ENCODE assay signal across 26 cellular contexts in genomic region chr18:22678486-22678885, GRCh38.
DNase-seq lines count a peak whose midpoint lies in the region; ATAC-seq and TF ChIP-seq lines count a peak whose summit lies in the region.
"Had no signal": no experiment of that assay in that cellular context is flagged by ENCODE, and none has a peak within 500 bp of the region (broad histone marks: within the 10 kb centered on the region; RNA-seq: fewer than 3 reads in every experiment).

No MANE protein-coding gene starts in this region.

- intact Hi-C loops in CD4-positive, alpha-beta memory T cell (cut with micrococcal nuclease) = no loop called here

- no peak overlapping the region for H3K4me3 Mint-ChIP-seq in CD4-positive, alpha-beta memory T cell
- H3K4me3 Mint-ChIP-seq in mesothelial cell of epicardium = no peak overlapping the region
- H3K4me3 Mint-ChIP-seq: CD8-positive, alpha-beta T cell had no signal

- peaks cover 0 to 1% of the 10 kb centered on the region in 2 donors for H3K27me3 Mint-ChIP-seq in CD4-positive, alpha-beta memory T cell
- peaks cover 21% of the 10 kb centered on the region for H3K27me3 Mint-ChIP-seq in mesothelial cell of epicardium (ENCODE audit: low read depth)

- H3K4me3 ChIP-seq in AG10803 (ENCODE audit: low read length) (no peak overlapping the region), astrocyte of the cerebellum (ENCODE audit: low read depth, low read length) (no peak overlapping the region), mucosa of rectum (ENCODE audit: low read length in 2 of 2) (no peak overlapping the region), smooth muscle cell (no peak overlapping the region)
- H3K4me3 ChIP-seq in CD4-positive, alpha-beta memory T cell (ENCODE audit: low read length in 2 of 2) = no peak overlapping the region
- H3K4me3 ChIP-seq: BLaER1 treated with 17β-estradiol and CSF1 and Interleukin-3, amounts not matched to agents 10 nM and 100 nM; SJSA1 had no signal

- no peak overlapping the region for H3K27ac Mint-ChIP-seq in CD4-positive, alpha-beta memory T cell
- H3K27ac Mint-ChIP-seq in mesothelial cell of epicardium = no peak overlapping the region
- H3K27ac Mint-ChIP-seq: CD8-positive, alpha-beta T cell had no signal

- TF ChIP-seq CTCF in AG10803 (conservative IDR thresholded peaks at IDR 0.05; ENCODE audit: low read length) (no peak), astrocyte of the cerebellum (IDR thresholded peaks at IDR 0.05; ENCODE audit: low read depth, low read length, missing control alignments) (no peak), mesothelial cell of epicardium (IDR thresholded peaks at IDR 0.05; ENCODE audit: unreplicated experiment) (no peak), smooth muscle cell (IDR thresholded peaks at IDR 0.05; ENCODE audit: borderline replicate concordance, insufficient read depth, poor library complexity, severe bottlenecking) (no peak)

- DNase-seq in AG10803 (ENCODE audit: low read depth) = peak; percentile 23
- peak; percentile 45 for DNase-seq in astrocyte of the cerebellum (ENCODE audit: low read depth)
- peak; percentile 27 for DNase-seq in fibroblast of peridontal ligament (ENCODE audit: extremely low read depth)
- DNase-seq in CD4-positive, alpha-beta memory T cell = no peak
- no peak for DNase-seq in mesothelial cell of epicardium (ENCODE audit: low spot score in 2 of 2, unreplicated experiment in 2 of 2)
- DNase-seq in smooth muscle cell (lab: John Stamatoyannopoulos, UW; ENCODE audit: unreplicated experiment) = no peak
- DNase-seq: ACHN; CD8-positive, alpha-beta T cell; DMS153; GOT3; HCEC 1CT; KBM-7; NCI-H1092 treated with DMSO at 0.1 percent for 48 hours; NCI-H1436 treated with DMSO at 0.1 percent for 48 hours; NCI-H1930; NCI-H345; NCI-H524; NCI-H774; NK-92 treated with Interleukin-12 subunit alpha and Interleukin-12 subunit beta, amount 100 ng/mL, for 24 hours had no signal

- no peaks in the 10 kb centered on the region for H3K4me1 Mint-ChIP-seq in CD4-positive, alpha-beta memory T cell
- peaks cover 51% of the 10 kb centered on the region for H3K4me1 Mint-ChIP-seq in mesothelial cell of epicardium

- H3K9me3 Mint-ChIP-seq in CD4-positive, alpha-beta memory T cell = peaks cover 0 to 4% (median 1%) of the 10 kb centered on the region in 8 donors
- peaks cover 12% of the 10 kb centered on the region for H3K9me3 Mint-ChIP-seq in mesothelial cell of epicardium
- H3K9me3 Mint-ChIP-seq: CD8-positive, alpha-beta T cell had no signal

- H3K27me3 ChIP-seq in mucosa of rectum (ENCODE audit: control insufficient read depth in 2 of 2, insufficient read depth in 2 of 2, low read length in 2 of 2) (no peaks in the 10 kb centered on the region), smooth muscle cell (ENCODE audit: low read depth) (no peaks in the 10 kb centered on the region)
- H3K27me3 ChIP-seq in CD4-positive, alpha-beta memory T cell (ENCODE audit: insufficient read depth, low read length) = no peaks in the 10 kb centered on the region
- H3K27me3 ChIP-seq: BLaER1 treated with 17β-estradiol and CSF1 and Interleukin-3, amounts not matched to agents 10 nM and 100 nM; SJSA1 had no signal

- H3K36me3 ChIP-seq in mucosa of rectum (ENCODE audit: control insufficient read depth in 2 of 2, insufficient read depth in 2 of 2, low read length in 2 of 2) = no peaks in the 10 kb centered on the region
- H3K36me3 ChIP-seq in CD4-positive, alpha-beta memory T cell (ENCODE audit: insufficient read depth, low read length) = no peaks in the 10 kb centered on the region
- no peaks in the 10 kb centered on the region for H3K36me3 ChIP-seq in smooth muscle cell (ENCODE audit: low read depth)
- H3K36me3 ChIP-seq: BLaER1 treated with 17β-estradiol and CSF1 and Interleukin-3, amounts not matched to agents 10 nM and 100 nM; SJSA1 had no signal

- POLR2A ChIA-PET in CD4-positive, alpha-beta memory T cell (lab: Charles Lee; ENCODE audit: partially characterized antibody) = no interaction called here

- H4K20me1 ChIP-seq in smooth muscle cell (ENCODE audit: low read depth) = no peaks in the 10 kb centered on the region
- H4K20me1 ChIP-seq: BLaER1 treated with 17β-estradiol and CSF1 and Interleukin-3, amounts not matched to agents 10 nM and 100 nM had no signal

- peaks cover 27 to 38% of the 10 kb centered on the region in 2 donors for H3K4me1 ChIP-seq in mucosa of rectum (ENCODE audit: control insufficient read depth in 2 of 2, insufficient read depth in 2 of 2, low read length in 2 of 2)
- H3K4me1 ChIP-seq in CD4-positive, alpha-beta memory T cell (ENCODE audit: insufficient read depth, low read length) = no peaks in the 10 kb centered on the region
- H3K4me1 ChIP-seq in smooth muscle cell (ENCODE audit: low read depth) = peaks cover 5% of the 10 kb centered on the region

- CTCF ChIA-PET in CD4-positive, alpha-beta memory T cell (lab: Charles Lee; ENCODE audit: partially characterized antibody) = no interaction called here

- in situ Hi-C loops in astrocyte of the cerebellum (cut with HindIII; ENCODE audit: low sequenced_read_pairs) = no loop called here

- H3F3A ChIP-seq in smooth muscle cell (ENCODE audit: low read depth) = peaks cover 11% of the 10 kb centered on the region

- no peaks in the 10 kb centered on the region for H3K36me3 Mint-ChIP-seq in CD4-positive, alpha-beta memory T cell
- peaks cover 5% of the 10 kb centered on the region for H3K36me3 Mint-ChIP-seq in mesothelial cell of epicardium
- H3K36me3 Mint-ChIP-seq: CD8-positive, alpha-beta T cell had no signal

- H2AFZ ChIP-seq in smooth muscle cell (ENCODE audit: low read depth) = no peak overlapping the region

- H3K79me2 ChIP-seq in smooth muscle cell (ENCODE audit: low read depth) = no peaks in the 10 kb centered on the region

- H3K9ac ChIP-seq in mucosa of rectum (ENCODE audit: low read depth in 1 of 2, low read length in 2 of 2) (no peak overlapping the region), smooth muscle cell (ENCODE audit: low read depth) (no peak overlapping the region)
- H3K9ac ChIP-seq: BLaER1 treated with 17β-estradiol and CSF1 and Interleukin-3, amounts not matched to agents 10 nM and 100 nM had no signal

- no peaks in the 10 kb centered on the region for H3K9me3 ChIP-seq in mucosa of rectum (ENCODE audit: control insufficient read depth in 2 of 2, low read length in 2 of 2)
- H3K9me3 ChIP-seq in CD4-positive, alpha-beta memory T cell (ENCODE audit: control insufficient read depth in 1 of 2, low read length in 2 of 2) = no peaks in the 10 kb centered on the region
- no peaks in the 10 kb centered on the region for H3K9me3 ChIP-seq in smooth muscle cell (replicated peaks; ENCODE audit: low read depth)

- peak overlapping the region; percentile 28 to 37 for H3K27ac ChIP-seq in mucosa of rectum (ENCODE audit: low read depth in 2 of 2, low read length in 2 of 2)
- H3K27ac ChIP-seq in CD4-positive, alpha-beta memory T cell (ENCODE audit: low read depth, low read length) = no peak overlapping the region
- H3K27ac ChIP-seq in smooth muscle cell (ENCODE audit: low read depth) = no peak overlapping the region
- H3K27ac ChIP-seq: 22Rv1; BLaER1 treated with 17β-estradiol and CSF1 and Interleukin-3, amounts not matched to agents 10 nM and 100 nM; HL-60; SJSA1 had no signal

- WGBS in smooth muscle cell (ENCODE audit: low lambda C conversion rate) = 96% methylated on average over 1 of the region's 1 CpG

- no peak for ATAC-seq in HG02970 (IDR thresholded peaks at IDR 0.05; ENCODE audit: low FRiP score, unreplicated experiment)
- ATAC-seq: CD8-positive, alpha-beta T cell; HepG2 had no signal

- H3K4me2 ChIP-seq in smooth muscle cell = no peak overlapping the region
- H3K4me2 ChIP-seq: BLaER1 treated with 17β-estradiol and CSF1 and Interleukin-3, amounts not matched to agents 10 nM and 100 nM had no signal

Comparison
In these comparisons a context has a peak if more than half of its experiments do, and no peak if none do; other contexts are left out.
1. DNase-seq: peak in AG10803 (single experiment), astrocyte of the cerebellum (single experiment) and fibroblast of peridontal ligament (single experiment); none in CD4-positive, alpha-beta memory T cell (0 of 5), mesothelial cell of epicardium (0 of 2) and smooth muscle cell (single experiment).
2. H3K27ac ChIP-seq: peak in mucosa of rectum (2 of 2); none in CD4-positive, alpha-beta memory T cell (single experiment) and smooth muscle cell (single experiment).